ENCODE assay signal across 22 cellular contexts in the genomic region with DNA sequence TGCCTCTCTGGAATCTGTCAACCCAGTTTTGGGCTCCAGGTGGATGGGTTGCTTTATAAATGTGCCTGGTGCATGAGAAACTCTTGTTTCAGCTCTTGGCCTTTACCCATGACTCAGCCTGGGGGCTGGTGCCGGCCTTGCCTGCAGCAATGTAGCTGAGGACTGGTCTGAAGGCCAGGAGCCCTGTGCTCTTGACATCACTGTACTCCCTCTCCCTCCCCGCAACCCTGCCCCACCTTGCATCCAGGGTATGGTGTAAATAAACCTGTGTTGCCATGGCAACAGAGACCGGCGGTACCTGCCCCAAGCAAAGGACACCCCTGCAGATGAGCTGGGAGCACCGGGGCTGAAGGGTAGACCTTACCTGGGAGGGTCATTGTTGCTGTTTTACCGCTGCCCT. TPM values are rescaled to one million over a fixed set of nuclear protein-coding genes. Genes with fewer than 3 reads are reported as not detected.
DNase-seq lines count a peak whose midpoint lies in the region; ATAC-seq, FAIRE-seq and TF ChIP-seq lines count a peak whose summit lies in the region.
"Had no signal": no experiment of that assay in that cellular context is flagged by ENCODE, and none has a peak within 500 bp of the region (broad histone marks: within the 10 kb centered on the region; RNA-seq: fewer than 3 reads in every experiment).

No MANE protein-coding gene starts in this region.

- no peaks in the 10 kb centered on the region for H3K9me3 ChIP-seq in BLaER1
- no peaks in the 10 kb centered on the region for H3K9me3 ChIP-seq in kidney (ENCODE audit: control insufficient read depth in 1 of 2, low read length in 2 of 2)
- H3K9me3 ChIP-seq: SK-N-SH had no signal

- H3K4me3 ChIP-seq in BLaER1 (no peak overlapping the region), brain microvascular endothelial cell (ENCODE audit: low read depth, low read length) (no peak overlapping the region), kidney (ENCODE audit: low read length in 2 of 2) (no peak overlapping the region)

- H3K36me3 Mint-ChIP-seq in HFFc6 (ENCODE audit: low read depth): no peaks in the 10 kb centered on the region
- no peaks in the 10 kb centered on the region for H3K36me3 Mint-ChIP-seq in activated T-cell treated with anti-CD3 and anti-CD28 coated beads, Interleukin-2, amount 50 U/mL, for 4 hours (ENCODE audit: insufficient read depth)
- H3K36me3 Mint-ChIP-seq: activated naive CD8-positive, alpha-beta T cell; CD4-positive, CD25-positive, alpha-beta regulatory T cell had no signal

- TF ChIP-seq CTCF in HFFc6 (IDR thresholded peaks at IDR 0.05) (no peak), brain microvascular endothelial cell (IDR thresholded peaks at IDR 0.05; ENCODE audit: low read depth, low read length, missing control alignments) (no peak), kidney (IDR thresholded peaks at IDR 0.05; ENCODE audit: borderline replicate concordance, extremely low read depth, insufficient read depth) (no peak)

- no peak for TF ChIP-seq POLR2A in GM12892 (IDR thresholded peaks at IDR 0.05; ENCODE audit: low read depth, low read length)

- no peaks in the 10 kb centered on the region for H4K20me1 ChIP-seq in BLaER1

- no peak overlapping the region for H3K27ac Mint-ChIP-seq in HFFc6
- H3K27ac Mint-ChIP-seq: activated naive CD8-positive, alpha-beta T cell; CD4-positive, CD25-positive, alpha-beta regulatory T cell had no signal

- H3K36me3 ChIP-seq in BLaER1: no peaks in the 10 kb centered on the region
- no peaks in the 10 kb centered on the region for H3K36me3 ChIP-seq in brain microvascular endothelial cell (replicated peaks)
- peaks cover 5 to 36% of the 10 kb centered on the region in 2 donors for H3K36me3 ChIP-seq in kidney (ENCODE audit: control insufficient read depth in 1 of 2, insufficient read depth in 2 of 2, low read length in 2 of 2)

- FAIRE-seq in kidney (lab: Jason Lieb, UNC) (no peak), GM12892 (lab: Jason Lieb, UNC) (no peak)
- FAIRE-seq: frontal cortex had no signal

- peak overlapping the region; percentile 50; the same call in 1 of the 2 replicates for H3K4me2 ChIP-seq in BLaER1
- H3K4me2 ChIP-seq: SK-N-SH had no signal

- ATAC-seq in activated T-cell treated with anti-CD3 and anti-CD28 coated beads, Interleukin-2, amount 50 U/mL, for 4 hours: no peak
- ATAC-seq in HG03460 (IDR thresholded peaks at IDR 0.05; ENCODE audit: unreplicated experiment): no peak

- H3K27me3 Mint-ChIP-seq in HFFc6 (ENCODE audit: insufficient read depth): peaks cover 5% of the 10 kb centered on the region
- no peaks in the 10 kb centered on the region for H3K27me3 Mint-ChIP-seq in activated T-cell treated with anti-CD3 and anti-CD28 coated beads, Interleukin-2, amount 50 U/mL, for 4 hours (ENCODE audit: low read depth)
- H3K27me3 Mint-ChIP-seq: activated naive CD8-positive, alpha-beta T cell had no signal

- H3K4me1 ChIP-seq in BLaER1: peaks cover 22% of the 10 kb centered on the region
- H3K4me1 ChIP-seq in kidney (ENCODE audit: control insufficient read depth in 1 of 2, insufficient read depth in 1 of 2, low read depth in 1 of 2, low read length in 2 of 2): no peaks in the 10 kb centered on the region

- DNase-seq in HFFc6: peak; percentile 17
- DNase-seq in brain microvascular endothelial cell: peak; percentile 5
- peak; percentile 35 for DNase-seq in kidney
- no peak for DNase-seq in NK-92 (lab: John Stamatoyannopoulos, UW; ENCODE audit: unreplicated experiment)
- no peak for DNase-seq in activated T-cell treated with anti-CD3 and anti-CD28 coated beads, Interleukin-2, amount 50 U/mL, for 4 hours
- DNase-seq in GM12892 (ENCODE audit: insufficient read length): no peak
- DNase-seq: CD4-positive, CD25-positive, alpha-beta regulatory T cell; dermis blood vessel endothelial cell; DMS79; left ventricle myocardium superior; NCI-H1105 treated with DMSO at 0.1 percent for 48 hours; NK-92 treated with Interleukin-12 subunit alpha and Interleukin-12 subunit beta, amount 100 ng/mL, for 24 hours; SK-N-SH; T1000 had no signal

- H3K4me3 Mint-ChIP-seq in HFFc6: no peak overlapping the region
- H3K4me3 Mint-ChIP-seq in activated T-cell treated with anti-CD3 and anti-CD28 coated beads, Interleukin-2, amount 50 U/mL, for 4 hours: no peak overlapping the region
- H3K4me3 Mint-ChIP-seq: activated naive CD8-positive, alpha-beta T cell; CD4-positive, CD25-positive, alpha-beta regulatory T cell had no signal

- in situ Hi-C loops in brain microvascular endothelial cell (cut with HindIII; ENCODE audit: low pct_ligation_motif_present, low sequenced_read_pairs): no loop called here

- intact Hi-C loops in kidney (cut with DNase I): no loop called here

- H3K4me1 Mint-ChIP-seq in HFFc6 (ENCODE audit: low read depth): peaks cover 6% of the 10 kb centered on the region; the same call in 1 of the 2 replicates
- peaks cover 3% of the 10 kb centered on the region for H3K4me1 Mint-ChIP-seq in activated T-cell treated with anti-CD3 and anti-CD28 coated beads, Interleukin-2, amount 50 U/mL, for 4 hours (ENCODE audit: low read depth)

- H3K27ac ChIP-seq in BLaER1 (no peak overlapping the region), brain microvascular endothelial cell (no peak overlapping the region), kidney (ENCODE audit: low read depth in 2 of 2, low read length in 2 of 2) (no peak overlapping the region)

- H3K9ac ChIP-seq in BLaER1: no peak overlapping the region
- no peak overlapping the region for H3K9ac ChIP-seq in kidney (ENCODE audit: low read length in 2 of 2)
- H3K9ac ChIP-seq: SK-N-SH had no signal

- H3K27me3 ChIP-seq in BLaER1: no peaks in the 10 kb centered on the region
- H3K27me3 ChIP-seq in brain microvascular endothelial cell (replicated peaks): no peaks in the 10 kb centered on the region

- no peaks in the 10 kb centered on the region for H3K9me3 Mint-ChIP-seq in HFFc6
- no peaks in the 10 kb centered on the region for H3K9me3 Mint-ChIP-seq in activated T-cell treated with anti-CD3 and anti-CD28 coated beads, Interleukin-2, amount 50 U/mL, for 4 hours
- H3K9me3 Mint-ChIP-seq: CD4-positive, CD25-positive, alpha-beta regulatory T cell had no signal

RNA-seq across cellular contexts. Expression of a gene that starts 13.3 kb away (rescaled TPM):
- not detected for total RNA-seq in HFFc6 (2021; fragmentation: NEBNext Ultra II Directional; extraction: Animal tissue kit (Norgen Biotek cat#: 25700))
- total RNA-seq in kidney: not detected
- 237 TPM for polyA plus RNA-seq in kidney (ENCODE audit: insufficient read depth, low read depth, low replicate concordance)
- not detected for total RNA-seq in activated T-cell treated with anti-CD3 and anti-CD28 coated beads, Interleukin-2, amount 50 U/mL, for 4 hours
- polyA plus RNA-seq in GM12892 (2012; ENCODE audit: missing spikeins): not detected
- total RNA-seq: CD4-positive, CD25-positive, alpha-beta regulatory T cell; dermis blood vessel endothelial cell; epithelial cell of proximal tubule; frontal cortex; LHCN-M2; mucosa of gallbladder; renal cortical epithelial cell had no signal
- polyA plus RNA-seq: CD4-positive, CD25-positive, alpha-beta regulatory T cell; SK-N-SH had no signal

RNA-seq across cellular contexts. Expression of a gene that starts 31.5 kb away (rescaled TPM):
- total RNA-seq in HFFc6 (2021; fragmentation: NEBNext Ultra II Directional; extraction: Animal tissue kit (Norgen Biotek cat#: 25700)): under 1 TPM in 1 of 6 experiments, not detected in 5; 0.09 TPM
- 5.4 TPM for total RNA-seq in kidney
- polyA plus RNA-seq in kidney (ENCODE audit: insufficient read depth, low read depth, low replicate concordance): 3.8 TPM
- under 1 TPM in 1 of 3 donors, not detected in 2; 0.08 TPM for total RNA-seq in activated T-cell treated with anti-CD3 and anti-CD28 coated beads, Interleukin-2, amount 50 U/mL, for 4 hours
- 0.19 TPM for polyA plus RNA-seq in GM12892 (2012; ENCODE audit: missing spikeins)
- total RNA-seq: CD4-positive, CD25-positive, alpha-beta regulatory T cell; epithelial cell of proximal tubule; LHCN-M2; renal cortical epithelial cell had no signal
- polyA plus RNA-seq: CD4-positive, CD25-positive, alpha-beta regulatory T cell had no signal

Comparison
In these comparisons a context has a peak if more than half of its experiments do, and no peak if none do; other contexts are left out.
1. DNase-seq: peak in HFFc6 (single experiment), brain microvascular endothelial cell (single experiment) and kidney (single experiment); none in NK-92 (single experiment), activated T-cell treated with anti-CD3 and anti-CD28 coated beads, Interleukin-2, amount 50 U/mL, for 4 hours (single experiment) and GM12892 (single experiment).